Comparison of ENCODE assay signal across 14 cellular contexts in the genomic region with DNA sequence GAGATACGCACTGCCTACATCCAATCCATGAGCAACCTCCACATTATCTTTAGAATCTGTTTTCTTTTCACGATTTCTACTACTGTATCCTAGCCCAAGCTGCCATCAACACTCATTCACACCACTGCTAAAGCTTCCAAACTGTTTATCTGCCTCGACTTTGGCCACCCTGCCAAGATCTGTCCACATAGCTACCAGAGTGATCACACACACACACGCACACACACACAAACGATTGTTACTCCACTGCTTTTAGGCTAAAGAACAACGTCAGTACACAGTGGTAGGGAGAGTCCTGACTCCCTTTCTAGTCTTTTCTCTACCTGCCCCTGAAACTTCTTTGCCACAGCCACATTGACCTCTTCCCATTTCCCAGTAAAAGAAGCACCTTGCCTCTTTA.
DNase-seq lines count a peak whose midpoint lies in the region; ATAC-seq and TF ChIP-seq lines count a peak whose summit lies in the region.
"Had no signal": no experiment of that assay in that cellular context is flagged by ENCODE, and none has a peak within 500 bp of the region (broad histone marks: within the 10 kb centered on the region; RNA-seq: fewer than 3 reads in every experiment).

No MANE protein-coding gene starts in this region.

- no peak for TF ChIP-seq EP300 in esophagus muscularis mucosa (IDR thresholded peaks at IDR 0.05)

- ATAC-seq in Right ventricle myocardium superior (ENCODE audit: poor library complexity), result peak; percentile 55
- peak; percentile 14 to 36 for ATAC-seq in right cardiac atrium
- ATAC-seq in GM21390 (IDR thresholded peaks at IDR 0.05; ENCODE audit: unreplicated experiment), result no peak

- no peak for TF ChIP-seq POLR2A in esophagus muscularis mucosa (IDR thresholded peaks at IDR 0.05; ENCODE audit: low read depth)
- TF ChIP-seq POLR2A in vagina (IDR thresholded peaks at IDR 0.05), result no peak

- H3K36me3 ChIP-seq in esophagus muscularis mucosa (no peaks in the 10 kb centered on the region), vagina (no peaks in the 10 kb centered on the region)
- H3K36me3 ChIP-seq: BLaER1 treated with 17β-estradiol and CSF1 and Interleukin-3, amounts not matched to agents 10 nM and 100 nM had no signal

- H3K27ac ChIP-seq in esophagus muscularis mucosa (replicated peaks in 1 of 4) (no peak overlapping the region), right cardiac atrium (ENCODE audit: low read length) (no peak overlapping the region), vagina (no peak overlapping the region)
- H3K27ac ChIP-seq: BLaER1 treated with 17β-estradiol and CSF1 and Interleukin-3, amounts not matched to agents 10 nM and 100 nM; GM23248 had no signal

- 75% methylated on average over 6 of the region's 6 CpGs for WGBS in esophagus muscularis mucosa
- WGBS in right cardiac atrium, result 47% methylated on average over 6 of the region's 6 CpGs

- H3K4me3 ChIP-seq in esophagus muscularis mucosa (no peak overlapping the region), right cardiac atrium (ENCODE audit: low read length) (no peak overlapping the region), vagina (no peak overlapping the region)
- H3K4me3 ChIP-seq: BLaER1 treated with 17β-estradiol and CSF1 and Interleukin-3, amounts not matched to agents 10 nM and 100 nM; GM23248 had no signal

- intact Hi-C loops in Right ventricle myocardium superior (cut with DNase I), result no loop called here
- intact Hi-C loops in cardiac septum (cut with DNase I), result no loop called here
- intact Hi-C loops in esophagus muscularis mucosa (cut with DNase I), result no loop called here
- intact Hi-C loops in right cardiac atrium (cut with DNase I), result no loop called here
- intact Hi-C loops in vagina (cut with DNase I), result no loop called here

- H3K27me3 ChIP-seq in esophagus muscularis mucosa (no peaks in the 10 kb centered on the region), right cardiac atrium (ENCODE audit: control insufficient read depth, insufficient read depth) (no peaks in the 10 kb centered on the region), vagina (no peaks in the 10 kb centered on the region)
- H3K27me3 ChIP-seq: BLaER1 treated with 17β-estradiol and CSF1 and Interleukin-3, amounts not matched to agents 10 nM and 100 nM had no signal

- TF ChIP-seq CTCF in esophagus muscularis mucosa (IDR thresholded peaks at IDR 0.05) (no peak), vagina (IDR thresholded peaks at IDR 0.05) (no peak)

- H3K9me3 ChIP-seq in esophagus muscularis mucosa (no peaks in the 10 kb centered on the region), right cardiac atrium (ENCODE audit: control insufficient read depth, low read length) (no peaks in the 10 kb centered on the region), vagina (no peaks in the 10 kb centered on the region)

- H3K4me1 ChIP-seq in esophagus muscularis mucosa, result no peaks in the 10 kb centered on the region
- H3K4me1 ChIP-seq in right cardiac atrium (ENCODE audit: control insufficient read depth, insufficient read depth, low read length), result no peaks in the 10 kb centered on the region
- H3K4me1 ChIP-seq in vagina, result no peaks in the 10 kb centered on the region

- no peak for DNase-seq in Right ventricle myocardium superior
- no peak for DNase-seq in cardiac septum (ENCODE audit: low spot score)
- DNase-seq in esophagus muscularis mucosa (ENCODE audit: extremely low spot score), result peak; percentile 53
- peak in 1 of 3 donors; percentile 19 for DNase-seq in right cardiac atrium
- no peak for DNase-seq in vagina (ENCODE audit: extremely low spot score in 2 of 2)
- no peak for DNase-seq in HuH-7.5 (ENCODE audit: low spot score)
- DNase-seq: ACHN; CD4-positive, CD25-positive, alpha-beta regulatory T cell; DMS53; GF-D8; GM23248; H7 had no signal
